26 cellular contexts compared by ENCODE assay signal in the genomic region with DNA sequence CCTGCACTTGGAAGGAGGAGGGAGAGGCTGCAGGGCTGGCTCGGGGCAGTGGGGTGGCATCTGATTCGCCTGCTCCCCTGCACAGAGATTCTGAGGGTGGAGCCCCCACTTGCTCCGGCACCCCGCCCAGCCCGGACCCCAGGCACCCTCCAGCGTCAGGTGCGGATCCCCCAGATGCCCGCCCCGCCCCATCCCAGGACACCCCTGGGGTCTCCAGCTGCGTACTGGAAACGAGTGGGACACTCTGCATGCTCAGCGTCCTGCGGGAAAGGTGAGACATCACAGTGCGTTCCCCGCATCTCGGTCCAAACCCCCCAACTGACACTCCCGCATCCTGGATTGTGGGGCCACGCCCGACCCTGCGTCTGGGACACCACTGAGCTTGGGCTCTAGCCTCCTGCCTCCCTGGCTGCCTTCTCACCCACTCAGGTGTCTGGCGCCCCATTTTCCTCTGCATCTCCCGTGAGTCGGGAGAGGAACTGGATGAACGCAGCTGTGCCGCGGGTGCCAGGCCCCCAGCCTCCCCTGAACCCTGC. TPM values are rescaled to one million over a fixed set of nuclear protein-coding genes. Genes with fewer than 3 reads are reported as not detected.
"Had no signal": no experiment of that assay in that cellular context is flagged by ENCODE, and none has a peak within 500 bp of the region (broad histone marks: within the 10 kb centered on the region; RNA-seq: fewer than 3 reads in every experiment).

No MANE protein-coding gene starts in this region.

- H3K4me2 ChIP-seq: SK-N-SH had no signal

- H3K9ac ChIP-seq: SK-N-SH had no signal

- ATAC-seq: activated CD8-positive, alpha-beta memory T cell treated with anti-CD3 and anti-CD28 coated beads, Interleukin-2, amount 10 ng/mL, durations not matched to agents 7 days and 5 days; left lobe of liver; right lobe of liver; stimulated activated effector memory CD8-positive, alpha-beta T cell treated with anti-CD3 and anti-CD28 coated beads, Interleukin-12 subunit alpha, Interleukin-12 subunit beta, amount 100 ng/mL, for 72 hours; T-cell; upper lobe of right lung had no signal

- H3K27ac ChIP-seq: colonic mucosa, right lobe of liver, upper lobe of right lung had no signal

- DNase-seq: activated B cell treated with CpG ODN at 0.5 μM for 24 hours; activated CD4-positive, alpha-beta memory T cell treated with anti-CD3 and anti-CD28 coated beads, Interleukin-2, amount 10 ng/mL, durations not matched to agents 7 days and 5 days; activated CD4-positive, alpha-beta T cell treated with anti-CD3 and anti-CD28 coated beads for 4 hours; activated CD8-positive, alpha-beta memory T cell treated with anti-CD3 and anti-CD28 coated beads, Interleukin-2, amount 10 ng/mL, durations not matched to agents 7 days and 5 days; activated naive CD4-positive, alpha-beta T cell; activated naive CD8-positive, alpha-beta T cell treated with anti-CD3 and anti-CD28 coated beads, Interleukin-2, amount 10 ng/mL, durations not matched to agents 7 days and 5 days; amygdala; colonic mucosa; effector memory CD4-positive, alpha-beta T cell; hippocampal formation; midbrain; right lobe of liver; SK-N-SH; small intestine; stimulated activated CD4-positive, alpha-beta T cell treated with anti-CD3 and anti-CD28 coated beads, Interleukin-4, amount 100 ng/mL, for 24 hours; T-cell; T-helper 9 cell; upper lobe of right lung had no signal

- H3K36me3 ChIP-seq: colonic mucosa had no signal

- H3K4me3 ChIP-seq: colonic mucosa, right lobe of liver, thoracic aorta had no signal

- H3K27me3 ChIP-seq: colonic mucosa, right lobe of liver, upper lobe of right lung had no signal

- FAIRE-seq: islet of Langerhans, small intestine had no signal

- H3K9me3 ChIP-seq: colonic mucosa, right lobe of liver, SK-N-SH, thoracic aorta, upper lobe of right lung had no signal

RNA-seq across cellular contexts. Expression of a gene that starts 7.9 kb away (rescaled TPM):
- polyA plus RNA-seq: neural cell had no signal

RNA-seq across cellular contexts. Expression of a gene that starts 41.6 kb away (rescaled TPM):
- total RNA-seq: activated CD4-positive, alpha-beta memory T cell treated with anti-CD3 and anti-CD28 coated beads, Interleukin-2, amount 10 ng/mL, durations not matched to agents 7 days and 5 days; colonic mucosa; glomerular endothelial cell; lung microvascular endothelial cell; omental fat pad; right lobe of liver; thoracic aorta had no signal
- polyA plus RNA-seq: neural cell had no signal
